In genomic region chrX:153338836-153339235, GRCh38 we compare ENCODE assay signal across 30 cellular contexts. TPM values are rescaled to one million over a fixed set of nuclear protein-coding genes. Genes with fewer than 3 reads are reported as not detected.
DNase-seq lines count a peak whose midpoint lies in the region; ATAC-seq, FAIRE-seq and TF ChIP-seq lines count a peak whose summit lies in the region.
"Had no signal": no experiment of that assay in that cellular context is flagged by ENCODE, and none has a peak within 500 bp of the region (broad histone marks: within the 10 kb centered on the region; RNA-seq: fewer than 3 reads in every experiment).

No MANE protein-coding gene starts in this region.

- H3K9me3 ChIP-seq in K562 (replicated peaks; ENCODE audit: control insufficient read depth, insufficient read depth, low read depth, low read length), result no peaks in the 10 kb centered on the region; the same call in 1 of the 2 replicates
- H3K9me3 ChIP-seq: adrenal gland, prostate gland, suprapubic skin had no signal

- no peak for TF ChIP-seq POLR2A in K562 (conservative IDR thresholded peaks at IDR 0.05)

- TF ChIP-seq EP300 in K562 (IDR thresholded peaks at IDR 0.05; ENCODE audit: low read length), result no peak

- H3K36me3 ChIP-seq in K562 (ENCODE audit: control insufficient read depth, insufficient read depth, low read length), result peaks cover 67% of the 10 kb centered on the region; the same call in 2 of the 3 replicates
- H3K36me3 ChIP-seq: adrenal gland, prostate gland, suprapubic skin had no signal

- no TSS peak for BruUV-seq in K562 (replicated peaks; lab: Mats Ljungman, UMichigan)

- peaks cover 61% of the 10 kb centered on the region for H3K36me3 Mint-ChIP-seq in activated CD4-positive, alpha-beta T cell treated with anti-CD3 and anti-CD28 coated beads, Interleukin-2, amount 10 ng/mL, durations not matched to agents 24 days and 14 days (ENCODE audit: low read depth)
- peaks cover 44% of the 10 kb centered on the region for H3K36me3 Mint-ChIP-seq in activated CD4-positive, alpha-beta memory T cell treated with anti-CD3 and anti-CD28 coated beads for 36 hours

- peaks cover 70% of the 10 kb centered on the region for H3K4me1 Mint-ChIP-seq in activated CD4-positive, alpha-beta T cell treated with anti-CD3 and anti-CD28 coated beads, Interleukin-2, amount 10 ng/mL, durations not matched to agents 24 days and 14 days
- H3K4me1 Mint-ChIP-seq in activated CD4-positive, alpha-beta memory T cell treated with anti-CD3 and anti-CD28 coated beads for 36 hours (ENCODE audit: low read depth), result peaks cover 71% of the 10 kb centered on the region

- H3K79me2 ChIP-seq in K562 (ENCODE audit: control insufficient read depth, insufficient read depth, low read length), result peaks cover 96% of the 10 kb centered on the region

- CTCF ChIA-PET in activated CD4-positive, alpha-beta memory T cell treated with anti-CD3 and anti-CD28 coated beads for 36 hours (lab: Charles Lee), result no interaction called here
- CTCF ChIA-PET in K562 (lab: Yijun Ruan, JAX; ENCODE audit: low intra/inter-chr PET ratio), result no interaction called here

- in situ Hi-C loops in K562 (cut with MboI), result no loop called here

- FAIRE-seq in K562 (lab: Jason Lieb, UNC), result no peak
- FAIRE-seq: HTR-8/SVneo, urothelium cell line had no signal

- POLR2A ChIA-PET in activated CD4-positive, alpha-beta memory T cell treated with anti-CD3 and anti-CD28 coated beads for 36 hours (lab: Charles Lee), result interaction anchor here (1.0 kb wide), 1 partner anchor 11 kb away, joined by 3 read pairs; no protein-coding TSS in a partner anchor
- POLR2A ChIA-PET in K562 (lab: Yijun Ruan, JAX), result interaction anchor here (1.3 kb wide), 1 partner anchor 15 kb away, joined by 3 read pairs; no protein-coding TSS in a partner anchor

- H3K9ac ChIP-seq in K562 (ENCODE audit: insufficient read depth in 1 of 2, low read depth in 2 of 2, low read length in 2 of 2), result peak overlapping the region in 1 of 2 experiments; percentile 34; a peak in 1 of 4 replicates

- WGBS in K562 (ENCODE audit: insufficient coverage, low coverage, missing lambda C conversion rate), result 60% methylated on average over 5 of the region's 7 CpGs

- peak overlapping the region; percentile 84 for H3K27ac Mint-ChIP-seq in activated CD4-positive, alpha-beta T cell treated with anti-CD3 and anti-CD28 coated beads, Interleukin-2, amount 10 ng/mL, durations not matched to agents 24 days and 14 days
- peak overlapping the region; percentile 19 for H3K27ac Mint-ChIP-seq in activated CD4-positive, alpha-beta memory T cell treated with anti-CD3 and anti-CD28 coated beads for 36 hours
- H3K27ac Mint-ChIP-seq: H9 had no signal

- H3K27ac ChIP-seq in HL-60 (replicated peaks), result no peak overlapping the region
- H3K27ac ChIP-seq in K562 (ENCODE audit: extremely low read depth, low read depth, low read length), result peak overlapping the region; percentile 22; the same call in 2 of the 3 replicates
- H3K27ac ChIP-seq: brain microvascular endothelial cell, foreskin keratinocyte, heart right ventricle, prostate gland, suprapubic skin had no signal

- H3K27me3 Mint-ChIP-seq in activated CD4-positive, alpha-beta T cell treated with anti-CD3 and anti-CD28 coated beads, Interleukin-2, amount 10 ng/mL, durations not matched to agents 24 days and 14 days, result no peaks in the 10 kb centered on the region
- H3K27me3 Mint-ChIP-seq in activated CD4-positive, alpha-beta memory T cell treated with anti-CD3 and anti-CD28 coated beads for 36 hours, result no peaks in the 10 kb centered on the region
- H3K27me3 Mint-ChIP-seq: effector memory CD8-positive, alpha-beta T cell had no signal

- H3K4me1 ChIP-seq in K562 (replicated peaks in 1 of 2; ENCODE audit: control insufficient read depth in 2 of 2, insufficient read depth in 2 of 2, low read length in 2 of 2), result peaks cover 32 to 44% of the 10 kb centered on the region in 2 experiments
- H3K4me1 ChIP-seq: foreskin keratinocyte, prostate gland had no signal

- H3K4me2 ChIP-seq in K562 (ENCODE audit: insufficient read depth, low read length), result no peak overlapping the region

- H2AFZ ChIP-seq in K562 (ENCODE audit: low read depth, low read length), result no peak overlapping the region

- TF ChIP-seq CTCF in HL-60 (IDR thresholded peaks at IDR 0.05; ENCODE audit: insufficient read depth, low read length) (no peak), K562 (IDR thresholded peaks at IDR 0.05 in 2 of 3, conservative IDR thresholded peaks at IDR 0.05 in 1 of 3; ENCODE audit: insufficient read depth in 2 of 3, low read depth in 1 of 3, low read length in 3 of 3) (no peak)

- H4K20me1 ChIP-seq in K562 (replicated peaks; ENCODE audit: control insufficient read depth, insufficient read depth, low read length), result 0 out of 2 replicates have a peak, but pooled peaks cover 3% of the 10 kb centered on the region

- H3K9me3 Mint-ChIP-seq in activated CD4-positive, alpha-beta T cell treated with anti-CD3 and anti-CD28 coated beads, Interleukin-2, amount 10 ng/mL, durations not matched to agents 24 days and 14 days, result peaks cover 10% of the 10 kb centered on the region
- H3K9me3 Mint-ChIP-seq in activated CD4-positive, alpha-beta memory T cell treated with anti-CD3 and anti-CD28 coated beads for 36 hours, result no peaks in the 10 kb centered on the region
- H3K9me3 Mint-ChIP-seq: effector memory CD8-positive, alpha-beta T cell had no signal

- TF ChIP-seq RAD21 in K562 (CRISPR knock-in tag; conservative IDR thresholded peaks at IDR 0.05 in 1 of 2, IDR thresholded peaks at IDR 0.05 in 1 of 2), result no peak

- intact Hi-C loops in activated CD4-positive, alpha-beta T cell treated with anti-CD3 and anti-CD28 coated beads, Interleukin-2, amount 10 ng/mL, durations not matched to agents 24 days and 14 days (cut with micrococcal nuclease), result loop anchor here (5.0 to 10.0 kb wide), 3 partner anchors 33 to 1944 kb away; partner anchors contain the start of genes HAUS7 and VMA21
- intact Hi-C loops in activated CD4-positive, alpha-beta memory T cell treated with anti-CD3 and anti-CD28 coated beads for 36 hours (cut with micrococcal nuclease), result loop anchor here (5.0 kb wide), 1 partner anchor 397 kb away; no protein-coding TSS in a partner anchor
- intact Hi-C loops in K562 (cut with micrococcal nuclease), result loop anchor here (5.0 kb wide), 1 partner anchor 43 kb away; no protein-coding TSS in a partner anchor

- peak overlapping the region; percentile 74 for H3K4me3 Mint-ChIP-seq in activated CD4-positive, alpha-beta T cell treated with anti-CD3 and anti-CD28 coated beads, Interleukin-2, amount 10 ng/mL, durations not matched to agents 24 days and 14 days
- no peak overlapping the region for H3K4me3 Mint-ChIP-seq in activated CD4-positive, alpha-beta memory T cell treated with anti-CD3 and anti-CD28 coated beads for 36 hours
- H3K4me3 Mint-ChIP-seq: effector memory CD8-positive, alpha-beta T cell; H9 had no signal

- no peak for ATAC-seq in K562
- ATAC-seq: effector memory CD8-positive, alpha-beta T cell; foreskin keratinocyte; heart right ventricle had no signal

- no peaks in the 10 kb centered on the region for H3K9me1 ChIP-seq in K562 (ENCODE audit: control insufficient read depth, insufficient read depth, low read length)

- H3K4me3 ChIP-seq in HL-60 (replicated peaks; ENCODE audit: insufficient read depth, low read length) (no peak overlapping the region), K562 (no peak overlapping the region)
- H3K4me3 ChIP-seq: adrenal gland, heart right ventricle, prostate gland, suprapubic skin had no signal

- H3K27me3 ChIP-seq in HL-60 (ENCODE audit: insufficient read depth, poor library complexity, severe bottlenecking) (no peaks in the 10 kb centered on the region), K562 (ENCODE audit: control insufficient read depth in 2 of 2, insufficient read depth in 2 of 2, low read length in 2 of 2) (no peaks in the 10 kb centered on the region)
- H3K27me3 ChIP-seq: adrenal gland, brain microvascular endothelial cell, foreskin keratinocyte, heart right ventricle, suprapubic skin had no signal

- DNase-seq in activated CD4-positive, alpha-beta T cell treated with anti-CD3 and anti-CD28 coated beads, Interleukin-2, amount 10 ng/mL, durations not matched to agents 24 days and 14 days, result peak; percentile 57
- DNase-seq in activated CD4-positive, alpha-beta T cell treated with anti-CD3 and anti-CD28 coated beads, Interleukin-2, amount 50 U/mL, for 4 hours, result no peak
- DNase-seq in HL-60 (ENCODE audit: low read depth in 1 of 2, low spot score in 1 of 2), result peak; percentile 15 to 25
- no peak for DNase-seq in activated CD4-positive, alpha-beta memory T cell treated with anti-CD3 and anti-CD28 coated beads for 36 hours
- DNase-seq in K562 (ENCODE audit: extremely low read depth in 1 of 4, low spot score in 3 of 4), result no peak
- DNase-seq in AG08395 (ENCODE audit: low spot score), result no peak
- DNase-seq in AG20443 (ENCODE audit: low spot score), result no peak
- no peak for DNase-seq in putamen (ENCODE audit: low spot score)
- DNase-seq: activated T-cell treated with anti-CD3 and anti-CD28 coated beads, Interleukin-2, amount 50 U/mL, for 1 hour; brain microvascular endothelial cell; COR-L47; effector memory CD8-positive, alpha-beta T cell; foreskin keratinocyte; H9; heart right ventricle; mammary epithelial cell; NCI-H1092 treated with DMSO at 0.1 percent for 48 hours; NCI-H1930; NCI-H69; RPMI8226 had no signal

RNA-seq across cellular contexts. Expression of gene ZNF275, which starts 4.9 kb away (rescaled TPM):
- 20.1 and 22.1 TPM in 2 replicates for total RNA-seq in activated CD4-positive, alpha-beta T cell treated with anti-CD3 and anti-CD28 coated beads, Interleukin-2, amount 10 ng/mL, durations not matched to agents 24 days and 14 days
- total RNA-seq in activated CD4-positive, alpha-beta memory T cell treated with anti-CD3 and anti-CD28 coated beads for 36 hours, result 10 to 100 TPM; 11.3 to 11.5 TPM
- 32.0 and 37.4 TPM in 2 replicates for total RNA-seq in K562 (2011; cell fraction: chromatin; rRNA removed; ENCODE audit: low replicate concordance)
- 18.6 and 21.2 TPM in 2 replicates for total RNA-seq in K562 (2011; cell fraction: nucleolus; rRNA removed)
- 29.5 and 33.1 TPM in 2 replicates for total RNA-seq in K562 (2011; cell fraction: nucleoplasm; rRNA removed)
- total RNA-seq in K562 (2014; rRNA removed), result 7.8 and 10.0 TPM in 2 replicates
- total RNA-seq in K562 (2014; rRNA removed; fragmentation: Illumina TruSeq; extraction: Trizol), result 8.7 and 9.1 TPM in 2 replicates
- total RNA-seq in K562 (2015; rRNA removed; fragmentation: Illumina TruSeq; extraction: Trizol), result 12.3 and 12.5 TPM in 2 replicates
- 16.9 and 19.1 TPM in 2 replicates for total RNA-seq in K562 (2021)
- 15.3 and 16.9 TPM in 2 replicates for polyA plus RNA-seq in K562 (2011; rRNA removed)
- polyA plus RNA-seq in K562 (2011; cell fraction: cytosol; rRNA removed), result 14.6 and 17.9 TPM in 2 replicates
- 25.4 and 33.4 TPM in 2 replicates for polyA plus RNA-seq in K562 (2011; cell fraction: nucleus; rRNA removed)
- polyA plus RNA-seq in K562 (2012), result 12.2 and 20.2 TPM in 2 replicates
- polyA plus RNA-seq in K562 (2014; fragmentation: Illumina TruSeq; extraction: Trizol), result 15.0 and 17.4 TPM in 2 replicates
- polyA plus RNA-seq in K562 (2014; fragmentation: Nextera tagmentation; extraction: Ambion mirVana), result 1 to 10 TPM; 2.1 to 3.1 TPM
- 12.0 and 13.6 TPM in 2 replicates for polyA plus RNA-seq in K562 (2014; rRNA removed)
- polyA minus RNA-seq in K562 (2011; rRNA and poly(A)+ RNA removed), result 22.3 and 27.7 TPM in 2 replicates
- polyA minus RNA-seq in K562 (2011; cell fraction: cytosol; rRNA and poly(A)+ RNA removed), result 11.3 and 14.6 TPM in 2 replicates
- 9.7 and 13.0 TPM in 2 replicates for polyA minus RNA-seq in K562 (2011; cell fraction: nucleus; rRNA and poly(A)+ RNA removed)

RNA-seq across cellular contexts. Expression of gene PNMA6F, which starts 17.3 kb away (rescaled TPM):
- not detected in 2 replicates for total RNA-seq in activated CD4-positive, alpha-beta T cell treated with anti-CD3 and anti-CD28 coated beads, Interleukin-2, amount 10 ng/mL, durations not matched to agents 24 days and 14 days
- not detected for total RNA-seq in activated CD4-positive, alpha-beta memory T cell treated with anti-CD3 and anti-CD28 coated beads for 36 hours
- not detected in 2 replicates for total RNA-seq in K562 (2011; cell fraction: chromatin; rRNA removed; ENCODE audit: low replicate concordance)
- total RNA-seq in K562 (2011; cell fraction: nucleolus; rRNA removed), result not detected in 2 replicates
- total RNA-seq in K562 (2011; cell fraction: nucleoplasm; rRNA removed), result not detected in 2 replicates
- total RNA-seq in K562 (2014; rRNA removed) (not detected in 2 replicates), K562 (2014; rRNA removed; fragmentation: Illumina TruSeq; extraction: Trizol) (not detected in 2 replicates), K562 (2015; rRNA removed; fragmentation: Illumina TruSeq; extraction: Trizol) (not detected in 2 replicates), K562 (2021) (not detected in 2 replicates)
- polyA plus RNA-seq in K562 (2011; rRNA removed) (not detected in 2 replicates), K562 (2014; fragmentation: Illumina TruSeq; extraction: Trizol) (not detected in 2 replicates), K562 (2014; fragmentation: Nextera tagmentation; extraction: Ambion mirVana) (not detected), K562 (2014; rRNA removed) (not detected in 2 replicates)
- not detected in 2 replicates for polyA plus RNA-seq in K562 (2011; cell fraction: cytosol; rRNA removed)
- not detected in 2 replicates for polyA plus RNA-seq in K562 (2011; cell fraction: nucleus; rRNA removed)
- polyA plus RNA-seq in K562 (2012), result not detected in 2 replicates
- not detected in 2 replicates for polyA minus RNA-seq in K562 (2011; rRNA and poly(A)+ RNA removed)
- not detected in 2 replicates for polyA minus RNA-seq in K562 (2011; cell fraction: cytosol; rRNA and poly(A)+ RNA removed)
- not detected in 2 replicates for polyA minus RNA-seq in K562 (2011; cell fraction: nucleus; rRNA and poly(A)+ RNA removed)
- total RNA-seq: A172; Daoy; foreskin keratinocyte; H9; heart right ventricle; mammary epithelial cell; SK-MEL-5; suprapubic skin; T-helper 2 cell treated with Interferon-gamma antibody and Interleukin-4, amounts not matched to agents 100 ng/mL and 5 ng/mL, for 36 hours had no signal
- polyA plus RNA-seq: esophagus, foreskin keratinocyte, heart right ventricle, mammary epithelial cell had no signal

Comparison
In these comparisons a context has a peak if more than half of its experiments do, and no peak if none do; other contexts are left out.
1. DNase-seq: peak in activated CD4-positive, alpha-beta T cell treated with anti-CD3 and anti-CD28 coated beads, Interleukin-2, amount 10 ng/mL, durations not matched to agents 24 days and 14 days (single experiment) and HL-60 (2 of 2); none in activated CD4-positive, alpha-beta T cell treated with anti-CD3 and anti-CD28 coated beads, Interleukin-2, amount 50 U/mL, for 4 hours (0 of 2), activated CD4-positive, alpha-beta memory T cell treated with anti-CD3 and anti-CD28 coated beads for 36 hours (single experiment), K562 (0 of 4), AG08395 (single experiment), AG20443 (single experiment) and putamen (single experiment).